In genomic region chr14:24910408-24910986, GRCh38 we compare ENCODE assay signal across 29 cellular contexts.
"Had no signal": no experiment of that assay in that cellular context is flagged by ENCODE, and none has a peak within 500 bp of the region (broad histone marks: within the 10 kb centered on the region; RNA-seq: fewer than 3 reads in every experiment).

No MANE protein-coding gene starts in this region.

- H3K27ac ChIP-seq: colonic mucosa, WERI-Rb-1 had no signal

- H3K9me3 ChIP-seq: body of pancreas, colonic mucosa had no signal

- H3K27me3 ChIP-seq: body of pancreas, colonic mucosa, dorsolateral prefrontal cortex had no signal

- ATAC-seq: activated CD4-positive, CD25-positive, alpha-beta regulatory T cell treated with anti-CD3 and anti-CD28 coated beads, Interleukin-2, amount 50 U/mL, for 24 hours; activated CD8-positive, alpha-beta T cell treated with anti-CD3 and anti-CD28 coated beads for 36 hours; activated T-cell treated with anti-CD3 and anti-CD28 coated beads, Interleukin-2, amount 50 U/mL, for 4 hours; activated T-helper 17 cell treated with anti-CD3 and anti-CD28 coated beads, Interleukin-2, amount 50 U/mL, for 72 hours; esophagus mucosa; T-helper 17 cell had no signal

- DNase-seq: activated B cell treated with CpG ODN at 0.5 μM for 24 hours; activated CD4-positive, alpha-beta T cell treated with anti-CD3 and anti-CD28 coated beads for 48 hours; activated CD4-positive, alpha-beta T cell treated with anti-CD3 and anti-CD28 coated beads, Interleukin-2, amount 50 U/mL, for 1 hour; activated CD4-positive, alpha-beta T cell treated with anti-CD3 and anti-CD28 coated beads, Interleukin-2, amount 50 U/mL, for 48 hours; activated CD8-positive, alpha-beta memory T cell treated with anti-CD3 and anti-CD28 coated beads for 24 hours; activated CD8-positive, alpha-beta T cell treated with anti-CD3 and anti-CD28 coated beads for 36 hours; activated effector memory CD4-positive, alpha-beta T cell treated with Interleukin-2 at 50 U/mL for 16 hours; activated gamma-delta T cell treated with Interleukin-2 at 50 U/mL for 16 hours; activated naive CD4-positive, alpha-beta T cell treated with anti-CD3 and anti-CD28 coated beads, Interleukin-2, amount 50 U/mL, for 16 hours; activated naive CD4-positive, alpha-beta T cell treated with Interleukin-2 at 50 U/mL for 16 hours; activated T-cell treated with anti-CD3 and anti-CD28 coated beads, Interleukin-2, amount 50 U/mL, for 4 hours; amniotic stem cell; anterior cingulate cortex; caudate nucleus; dorsolateral prefrontal cortex; effector memory CD4-positive, alpha-beta T cell; endodermal cell; foreskin fibroblast; head of caudate nucleus; T-helper 1 cell; T-helper 17 cell; T1000; WERI-Rb-1 had no signal

- H3K4me3 ChIP-seq: body of pancreas, colonic mucosa had no signal

- FAIRE-seq: frontal cortex had no signal

- H3K36me3 ChIP-seq: colonic mucosa, WERI-Rb-1 had no signal
